15 cellular contexts compared by ENCODE assay signal in genomic region chr20:54654460-54654859, GRCh38.
DNase-seq lines count a peak whose midpoint lies in the region; ATAC-seq and TF ChIP-seq lines count a peak whose summit lies in the region.
"Had no signal": no experiment of that assay in that cellular context is flagged by ENCODE, and none has a peak within 500 bp of the region (broad histone marks: within the 10 kb centered on the region; RNA-seq: fewer than 3 reads in every experiment).

No MANE protein-coding gene starts in this region.

- ATAC-seq in heart left ventricle: peak in 3 of 4 donors; percentile 46 to 67 (median 52)
- ATAC-seq: GM12878 had no signal

- no peaks in the 10 kb centered on the region for H3K27me3 ChIP-seq in heart left ventricle
- H3K27me3 ChIP-seq in left ventricle myocardium inferior (ENCODE audit: low read depth): no peaks in the 10 kb centered on the region
- H3K27me3 ChIP-seq in suprapubic skin: no peaks in the 10 kb centered on the region
- H3K27me3 ChIP-seq: BLaER1 treated with 17β-estradiol and CSF1 and Interleukin-3, amounts not matched to agents 10 nM and 100 nM had no signal

- peaks cover 0 to 3% (median 0%) of the 10 kb centered on the region in 12 donors for H3K9me3 ChIP-seq in heart left ventricle
- H3K9me3 ChIP-seq in left ventricle myocardium inferior (replicated peaks): no peaks in the 10 kb centered on the region
- H3K9me3 ChIP-seq in suprapubic skin: no peaks in the 10 kb centered on the region
- H3K9me3 ChIP-seq: BLaER1 treated with 17β-estradiol and CSF1 and Interleukin-3, amounts not matched to agents 10 nM and 100 nM had no signal

- no peak overlapping the region for H3K27ac ChIP-seq in heart left ventricle
- no peak overlapping the region for H3K27ac ChIP-seq in left ventricle myocardium inferior (replicated peaks)
- H3K27ac ChIP-seq in suprapubic skin: no peak overlapping the region
- H3K27ac ChIP-seq: BLaER1 treated with 17β-estradiol and CSF1 and Interleukin-3, amounts not matched to agents 10 nM and 100 nM; GM23248 had no signal

- no peaks in the 10 kb centered on the region for H3K9me3 Mint-ChIP-seq in mesothelial cell of epicardium
- H3K9me3 Mint-ChIP-seq: CD4-positive, alpha-beta T cell; H9 had no signal

- WGBS in heart left ventricle, 4 donors: 41 to 53% (median 49%) methylated on average over 4 of the region's 4 CpGs
- 64% methylated on average over 4 of the region's 4 CpGs for WGBS in suprapubic skin

- peak in 1 of 5 donors; percentile 21 for DNase-seq in heart left ventricle
- no peak for DNase-seq in left ventricle myocardium inferior
- DNase-seq in fibroblast of pulmonary artery (ENCODE audit: low read depth): peak; percentile 28
- DNase-seq in mesothelial cell of epicardium (ENCODE audit: low spot score in 2 of 2, unreplicated experiment in 2 of 2): no peak
- DNase-seq in cerebellum (ENCODE audit: low spot score): no peak
- DNase-seq in iPS-NIHi7 (ENCODE audit: extremely low spot score): no peak
- no peak for DNase-seq in suprapubic skin (ENCODE audit: low spot score in 2 of 2)
- DNase-seq: 8988T; Calu3; CD4-positive, alpha-beta T cell; DMS 273 treated with DMSO at 0.1 percent for 48 hours; GM23248; H9 had no signal

- no peaks in the 10 kb centered on the region for H3K27me3 Mint-ChIP-seq in mesothelial cell of epicardium (ENCODE audit: low read depth)

- H3K4me1 Mint-ChIP-seq in mesothelial cell of epicardium: peaks cover 23% of the 10 kb centered on the region

- TF ChIP-seq EP300 in suprapubic skin (IDR thresholded peaks at IDR 0.05): no peak

- H3K27ac Mint-ChIP-seq in mesothelial cell of epicardium: peak overlapping the region; percentile 24
- H3K27ac Mint-ChIP-seq: CD4-positive, alpha-beta T cell had no signal

- H3K36me3 ChIP-seq in heart left ventricle (no peaks in the 10 kb centered on the region), left ventricle myocardium inferior (no peaks in the 10 kb centered on the region), suprapubic skin (no peaks in the 10 kb centered on the region)
- H3K36me3 ChIP-seq: BLaER1 treated with 17β-estradiol and CSF1 and Interleukin-3, amounts not matched to agents 10 nM and 100 nM had no signal

- no peak for TF ChIP-seq CTCF in heart left ventricle (IDR thresholded peaks at IDR 0.05)
- no peak for TF ChIP-seq CTCF in left ventricle myocardium inferior (IDR thresholded peaks at IDR 0.05; ENCODE audit: borderline replicate concordance)
- no peak for TF ChIP-seq CTCF in fibroblast of pulmonary artery (IDR thresholded peaks at IDR 0.05; ENCODE audit: low read length, missing control alignments)
- TF ChIP-seq CTCF in mesothelial cell of epicardium (IDR thresholded peaks at IDR 0.05; ENCODE audit: unreplicated experiment): no peak
- no peak for TF ChIP-seq CTCF in suprapubic skin (IDR thresholded peaks at IDR 0.05)

- TF ChIP-seq POLR2A in heart left ventricle (IDR thresholded peaks at IDR 0.05): no peak
- TF ChIP-seq POLR2A in suprapubic skin (IDR thresholded peaks at IDR 0.05): no peak

- no peaks in the 10 kb centered on the region for H3K36me3 Mint-ChIP-seq in mesothelial cell of epicardium

- H3K4me3 ChIP-seq in heart left ventricle (no peak overlapping the region), left ventricle myocardium inferior (no peak overlapping the region), fibroblast of pulmonary artery (replicated peaks; ENCODE audit: low read depth, low read length) (no peak overlapping the region), suprapubic skin (no peak overlapping the region)
- H3K4me3 ChIP-seq: BLaER1 treated with 17β-estradiol and CSF1 and Interleukin-3, amounts not matched to agents 10 nM and 100 nM; GM12878; GM23248 had no signal

- H3K4me1 ChIP-seq in heart left ventricle (peaks cover 0 to 3% (median 0%) of the 10 kb centered on the region in 12 donors), left ventricle myocardium inferior (peaks cover 5% of the 10 kb centered on the region), suprapubic skin (no peaks in the 10 kb centered on the region)

- intact Hi-C loops in heart left ventricle (cut with DNase I) (no loop called here), left ventricle myocardium inferior (cut with micrococcal nuclease) (no loop called here)

- H3K4me3 Mint-ChIP-seq in mesothelial cell of epicardium: no peak overlapping the region
- H3K4me3 Mint-ChIP-seq: CD4-positive, alpha-beta T cell; H9 had no signal
